ENCODE assay signal across 8 cellular contexts in genomic region chr10:122054046-122055025, GRCh38.
DNase-seq lines count a peak whose midpoint lies in the region; ATAC-seq, FAIRE-seq and TF ChIP-seq lines count a peak whose summit lies in the region.

No MANE protein-coding gene starts in this region.

- no peak overlapping the region for H2BK5ac ChIP-seq in IMR-90 (ENCODE audit: low read depth, low read length, poor library complexity, severe bottlenecking)

- TF ChIP-seq POLR2A in IMR-90 (IDR thresholded peaks at IDR 0.05; ENCODE audit: low read depth, low read length) = no peak
- no peak for TF ChIP-seq POLR2A in breast epithelium (IDR thresholded peaks at IDR 0.05)
- no peak for TF ChIP-seq POLR2A in GM12891 (IDR thresholded peaks at IDR 0.05; ENCODE audit: low read depth, low read length)

- H3K9ac ChIP-seq in IMR-90 (ENCODE audit: low read depth, low read length) = no peak overlapping the region

- H3K27me3 ChIP-seq in IMR-90 (ENCODE audit: control insufficient read depth, insufficient read depth, low read length) (no peaks in the 10 kb centered on the region), breast epithelium (no peaks in the 10 kb centered on the region), lung (ENCODE audit: control insufficient read depth, insufficient read depth) (no peaks in the 10 kb centered on the region)

- peaks cover 5% of the 10 kb centered on the region; the same call in 1 of the 2 replicates for H3K9me1 ChIP-seq in IMR-90 (ENCODE audit: insufficient read depth, low read length)

- TF ChIP-seq CTCF in IMR-90 (conservative IDR thresholded peaks at IDR 0.05; ENCODE audit: low read depth, low read length) (peak; percentile 68), breast epithelium (IDR thresholded peaks at IDR 0.05) (peak; percentile 19 to 57 (median 31)), lung (IDR thresholded peaks at IDR 0.05; ENCODE audit: control extremely low read depth, extremely low read depth) (peak; percentile 15)

- no peak overlapping the region for H3K4ac ChIP-seq in IMR-90 (ENCODE audit: low read depth, low read length)

- WGBS in IMR-90 (ENCODE audit: extremely low coverage in 2 of 2, insufficient read length in 1 of 2), 2 experiments = no CpG with 5 or more reads among the region's 15 CpGs
- WGBS in lung, 2 donors = 44 to 53% methylated on average over 15 of the region's 15 CpGs

- FAIRE-seq in GM12891 (lab: Jason Lieb, UNC) = no peak

- H3K79me1 ChIP-seq in IMR-90 (ENCODE audit: low read depth in 1 of 2, low read length in 2 of 2) = no peaks in the 10 kb centered on the region

- no peak overlapping the region for H3K4me2 ChIP-seq in IMR-90 (ENCODE audit: low read depth, low read length)

- no peak overlapping the region for H2BK20ac ChIP-seq in IMR-90 (ENCODE audit: low read depth, low read length)

- dilution Hi-C loops in IMR-90 (cut with HindIII; ENCODE audit: low sequenced_read_pairs, unreplicated experiment) = no loop called here

- no peak overlapping the region for H3K23ac ChIP-seq in IMR-90 (ENCODE audit: low read depth, low read length)

- no peaks in the 10 kb centered on the region for H3K9me3 ChIP-seq in IMR-90 (ENCODE audit: control insufficient read depth, insufficient read depth, low read length)
- no peaks in the 10 kb centered on the region for H3K9me3 ChIP-seq in breast epithelium
- no peaks in the 10 kb centered on the region for H3K9me3 ChIP-seq in lung (ENCODE audit: control insufficient read depth in 2 of 2, insufficient read depth in 1 of 2, low read length in 1 of 2)

- in situ Hi-C loops in IMR-90 (cut with MboI; ENCODE audit: low sequenced_read_pairs) = no loop called here

- peak overlapping the region; percentile 36; the same call in 1 of the 2 replicates for H4K91ac ChIP-seq in IMR-90 (ENCODE audit: insufficient read depth, low read depth, low read length)

- peak overlapping the region; percentile 11; the same call in 1 of the 2 replicates for H2BK120ac ChIP-seq in IMR-90 (ENCODE audit: low read depth, low read length)

- no peak overlapping the region for H3K27ac ChIP-seq in IMR-90 (ENCODE audit: insufficient read depth, low read length)
- H3K27ac ChIP-seq in breast epithelium = peak overlapping the region; percentile 62 to 69
- H3K27ac ChIP-seq in lung (ENCODE audit: low read depth in 1 of 2, low read length in 1 of 2) = peak overlapping the region; percentile 69 to 70

- H4K5ac ChIP-seq in IMR-90 (ENCODE audit: low read depth, low read length) = no peak overlapping the region

- no TSS peak for BruUV-seq in IMR-90 (replicated peaks; lab: Mats Ljungman, UMichigan)

- no peaks in the 10 kb centered on the region for H3K36me3 ChIP-seq in IMR-90 (ENCODE audit: control insufficient read depth, insufficient read depth, low read length)
- no peaks in the 10 kb centered on the region for H3K36me3 ChIP-seq in breast epithelium
- no peaks in the 10 kb centered on the region for H3K36me3 ChIP-seq in lung (ENCODE audit: control insufficient read depth in 2 of 2, insufficient read depth in 2 of 2, low read length in 2 of 2)

- H3K56ac ChIP-seq in IMR-90 (ENCODE audit: extremely low read depth, insufficient read depth, low read length) = no peak overlapping the region

- H2AK5ac ChIP-seq in IMR-90 (ENCODE audit: low read depth, low read length) = peak overlapping the region; percentile 42; the same call in 1 of the 2 replicates

- no peak overlapping the region for H2BK15ac ChIP-seq in IMR-90 (ENCODE audit: low read depth, low read length)

- H3K4me3 ChIP-seq in IMR-90 (ENCODE audit: insufficient read depth, low read depth, low read length) = no peak overlapping the region
- H3K4me3 ChIP-seq in breast epithelium = no peak overlapping the region
- no peak overlapping the region for H3K4me3 ChIP-seq in lung

- CTCF ChIA-PET in IMR-90 (lab: Yijun Ruan, JAX) = interaction anchor here (0.8 to 1.0 kb wide), 3 partner anchors 58 to 160 kb away, joined by 3 to 4 read pairs (median 3); no protein-coding TSS in a partner anchor

- peak overlapping the region; percentile 76 for H2AFZ ChIP-seq in IMR-90 (replicated peaks; ENCODE audit: low read length, poor library complexity)

- intact Hi-C loops in IMR-90 (cut with micrococcal nuclease) = loop anchor here (2.0 to 10.0 kb wide), 5 partner anchors 58 to 510 kb away; partner anchors contain the start of genes ATE1 and DMBT1
- intact Hi-C loops in breast epithelium (cut with DNase I; ENCODE audit: low total_unique reads) = loop anchor here (5.0 kb wide), 1 partner anchor 58 kb away; no protein-coding TSS in a partner anchor

- no peak overlapping the region for H2AK9ac ChIP-seq in IMR-90 (replicated peaks; ENCODE audit: low read depth, low read length, poor library complexity)

- H3K4me1 ChIP-seq in IMR-90 (ENCODE audit: control insufficient read depth, insufficient read depth, low read length) = no peaks in the 10 kb centered on the region
- H3K4me1 ChIP-seq in breast epithelium = peaks cover 0 to 3% of the 10 kb centered on the region in 2 donors
- H3K4me1 ChIP-seq in lung (ENCODE audit: control insufficient read depth in 2 of 2, insufficient read depth in 2 of 2, low read length in 2 of 2) = peaks cover 4 to 8% of the 10 kb centered on the region in 2 donors

- H3K14ac ChIP-seq in IMR-90 (replicated peaks; ENCODE audit: low read depth, low read length) = peak overlapping the region; percentile 57; the same call in 1 of the 2 replicates

- H3K18ac ChIP-seq in IMR-90 (ENCODE audit: low read depth, low read length) = no peak overlapping the region

- POLR2A ChIA-PET in IMR-90 (lab: Charles Lee; ENCODE audit: unreplicated experiment) = no interaction called here

- DNase-seq in AG20443 (ENCODE audit: low spot score) (peak; percentile 59), IMR-90 (peak; percentile 68), breast epithelium (ENCODE audit: low spot score in 2 of 2) (peak in 1 of 2 donors; percentile 60), lung (ENCODE audit: low spot score) (peak; percentile 66), NCI-H128 (lab: John Stamatoyannopoulos, UW; ENCODE audit: unreplicated experiment) (no peak), GM12891 (ENCODE audit: insufficient read length, low spot score) (no peak)
- no peak for DNase-seq in effector CD4-positive, alpha-beta T cell

- no peaks in the 10 kb centered on the region for H4K20me1 ChIP-seq in IMR-90 (ENCODE audit: insufficient read depth, low read length)

- peak; percentile 75 for TF ChIP-seq RAD21 in IMR-90 (IDR thresholded peaks at IDR 0.05; ENCODE audit: low read length)

- H4K8ac ChIP-seq in IMR-90 (ENCODE audit: low read depth in 2 of 2, low read length in 2 of 2) = no peak overlapping the region

- ATAC-seq in IMR-90 (ENCODE audit: low read depth) (peak; percentile 58), lung (ENCODE audit: insufficient read depth, low FRiP score) (no peak), GM19351 (IDR thresholded peaks at IDR 0.05; ENCODE audit: unreplicated experiment) (no peak)

TF ChIP-seq in IMR-90, 13 proteins besides CTCF, POLR2A, EP300 and RAD21:
- TF ChIP-seq RFX5 (IDR thresholded peaks at IDR 0.05; ENCODE audit: low read depth, low read length) = no peak
- TF ChIP-seq SMC3 (IDR thresholded peaks at IDR 0.05; ENCODE audit: low read depth, low read length) = peak; percentile 73

TF ChIP-seq in GM12891, 5 proteins besides CTCF, POLR2A, EP300 and RAD21:
- no peak for TF ChIP-seq POU2F2 (IDR thresholded peaks at IDR 0.05; ENCODE audit: low read depth, low read length)
- no peak for TF ChIP-seq TAF1 (IDR thresholded peaks at IDR 0.05; ENCODE audit: low read depth, low read length)
- no peak for TF ChIP-seq PAX5 (IDR thresholded peaks at IDR 0.05; ENCODE audit: insufficient read depth, low read length, severe bottlenecking)
- no peak for TF ChIP-seq SPI1 (IDR thresholded peaks at IDR 0.05; ENCODE audit: low read depth, low read length)
- TF ChIP-seq POLR2AphosphoS5 (IDR thresholded peaks at IDR 0.05; ENCODE audit: low read depth, low read length) = no peak

Comparison
In these comparisons a context has a peak if more than half of its experiments do, and no peak if none do; other contexts are left out.
1. DNase-seq: peak in AG20443 (single experiment), IMR-90 (single experiment) and lung (single experiment); none in NCI-H128 (single experiment), effector CD4-positive, alpha-beta T cell (single experiment) and GM12891 (single experiment).
2. CTCF ChIP-seq: peak in every context shown above with its lines; median percentile 68 in IMR-90; 31 in breast epithelium; 15 in lung.